Comparison of ENCODE assay signal across 16 cellular contexts in the genomic region with DNA sequence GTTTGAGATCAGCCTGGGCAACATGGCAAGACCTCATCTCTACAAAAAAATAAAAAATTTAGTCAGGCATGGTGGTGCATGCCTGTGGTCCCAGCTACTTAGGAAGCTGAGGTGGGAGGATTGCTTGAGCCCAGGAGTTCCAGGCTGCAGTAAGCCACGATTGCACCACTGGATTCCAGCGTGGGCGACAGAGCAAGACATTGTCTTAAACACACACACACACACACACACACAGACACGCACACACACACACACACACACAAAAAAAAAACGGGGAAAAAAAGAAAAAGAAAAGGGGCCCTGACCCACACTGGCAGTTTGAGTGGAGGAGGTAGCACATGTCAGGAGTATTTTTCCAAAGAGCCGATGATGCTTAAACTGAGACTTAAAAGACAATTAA.
DNase-seq lines count a peak whose midpoint lies in the region; ATAC-seq and TF ChIP-seq lines count a peak whose summit lies in the region.
"Had no signal": no experiment of that assay in that cellular context is flagged by ENCODE, and none has a peak within 500 bp of the region (broad histone marks: within the 10 kb centered on the region; RNA-seq: fewer than 3 reads in every experiment).

No MANE protein-coding gene starts in this region.

- H3K4me3 ChIP-seq in AG10803 (ENCODE audit: low read length) = no peak overlapping the region
- no peak overlapping the region for H3K4me3 ChIP-seq in NB4 (ENCODE audit: low read depth, low read length)
- H3K4me3 ChIP-seq: SK-N-MC had no signal

- DNase-seq in AG10803 (ENCODE audit: low read depth) (peak; percentile 78), NB4 (ENCODE audit: low read depth) (peak; percentile 44), fibroblast of gingiva (ENCODE audit: low read depth) (peak; percentile 3), non-pigmented ciliary epithelial cell (ENCODE audit: low read depth) (peak; percentile 50), GM03348 (ENCODE audit: low spot score) (no peak), NCI-H526 treated with DMSO at 0.1 percent for 48 hours (lab: John Stamatoyannopoulos, UW) (no peak)
- DNase-seq: DND-41, GDM1, MM.1S, NCI-H1417 treated with DMSO at 0.1 percent for 48 hours, NCI-H2029 treated with DMSO at 0.1 percent for 48 hours, NCI-H2171 treated with DMSO at 0.1 percent for 48 hours, Right ventricle myocardium superior had no signal

- no peak for ATAC-seq in GM19455 (IDR thresholded peaks at IDR 0.05; ENCODE audit: unreplicated experiment)
- ATAC-seq: Panc1 had no signal

- no peak for TF ChIP-seq POLR2A in NB4 (IDR thresholded peaks at IDR 0.05; ENCODE audit: extremely low read depth, insufficient read length)

- TF ChIP-seq CTCF in AG10803 (conservative IDR thresholded peaks at IDR 0.05; ENCODE audit: low read length) (no peak), NB4 (IDR thresholded peaks at IDR 0.05; ENCODE audit: low read depth, low read length) (no peak)

Comparison
In these comparisons a context has a peak if more than half of its experiments do, and no peak if none do; other contexts are left out.
1. DNase-seq: peak in AG10803 (single experiment), NB4 (single experiment), fibroblast of gingiva (single experiment) and non-pigmented ciliary epithelial cell (single experiment); none in GM03348 (single experiment) and NCI-H526 treated with DMSO at 0.1 percent for 48 hours (single experiment).